ENCODE assay signal across 1 cellular context in genomic region chr17:68820825-68821481, GRCh38.
TF ChIP-seq lines count a peak whose summit lies in the region.

No MANE protein-coding gene starts in this region.

TF ChIP-seq in HepG2, 621 proteins besides CTCF, POLR2A, EP300 and RAD21 (continued from another document and continues in another):
- TF ChIP-seq GMEB2 (CRISPR knock-in tag; IDR thresholded peaks at IDR 0.05; ENCODE audit: low read depth) (no peak), ATF4 (CRISPR knock-in tag; IDR thresholded peaks at IDR 0.05) (peak in 1 of 2 experiments; percentile 61; a peak in 1 of 4 replicates), ZNF326 (CRISPR knock-in tag; IDR thresholded peaks at IDR 0.05; ENCODE audit: borderline replicate concordance) (no peak), SKIL (CRISPR knock-in tag; IDR thresholded peaks at IDR 0.05; ENCODE audit: borderline replicate concordance) (no peak), ZNF17 (CRISPR knock-in tag; IDR thresholded peaks at IDR 0.05) (no peak), ZNF597 (CRISPR knock-in tag; IDR thresholded peaks at IDR 0.05) (no peak), ZNF543 (CRISPR knock-in tag; IDR thresholded peaks at IDR 0.05) (no peak), ZFYVE20 (CRISPR knock-in tag; IDR thresholded peaks at IDR 0.05; ENCODE audit: borderline replicate concordance, low read depth) (no peak), ZNF572 (CRISPR knock-in tag; IDR thresholded peaks at IDR 0.05) (no peak), ZFP36 (IDR thresholded peaks at IDR 0.05; ENCODE audit: borderline replicate concordance, low read depth, low read length, partially characterized antibody) (no peak), CBFB (CRISPR knock-in tag; IDR thresholded peaks at IDR 0.05) (peak; percentile 67), ERF (CRISPR knock-in tag; IDR thresholded peaks at IDR 0.05) (peak; percentile 54; the same call in 1 of the 2 replicates), ZSCAN20 (CRISPR knock-in tag; IDR thresholded peaks at IDR 0.05; ENCODE audit: borderline replicate concordance) (peak; percentile 82; the same call in 1 of the 2 replicates), THAP9 (CRISPR knock-in tag; IDR thresholded peaks at IDR 0.05; ENCODE audit: borderline replicate concordance) (no peak), MED13 (CRISPR knock-in tag; IDR thresholded peaks at IDR 0.05) (peak; percentile 85), ZNF335 (CRISPR knock-in tag; IDR thresholded peaks at IDR 0.05) (no peak), ZNF773 (CRISPR knock-in tag; IDR thresholded peaks at IDR 0.05; ENCODE audit: borderline replicate concordance) (no peak), GATA4 (IDR thresholded peaks at IDR 0.05; ENCODE audit: borderline replicate concordance, low read depth) (peak; percentile 79; the same call in 1 of the 2 replicates), ZNF512B (CRISPR knock-in tag; IDR thresholded peaks at IDR 0.05; ENCODE audit: borderline replicate concordance) (peak; percentile 98; the same call in 1 of the 2 replicates), DBP (CRISPR knock-in tag; IDR thresholded peaks at IDR 0.05; ENCODE audit: not compliant biosample characterization) (no peak), CEBPZ (IDR thresholded peaks at IDR 0.05; ENCODE audit: low read length) (no peak), REST (IDR thresholded peaks at IDR 0.05; ENCODE audit: borderline replicate concordance in 1 of 2, low read depth in 1 of 2, low read length in 2 of 2) (peak in 1 of 2 experiments; percentile 55; a peak in 2 of 4 replicates), ZNF607 (CRISPR knock-in tag; IDR thresholded peaks at IDR 0.05; ENCODE audit: borderline replicate concordance) (peak; percentile 74; the same call in 1 of the 2 replicates), ZNF772 (CRISPR knock-in tag; IDR thresholded peaks at IDR 0.05) (peak; percentile 90), ZNF225 (CRISPR knock-in tag; IDR thresholded peaks at IDR 0.05) (no peak), SOX5 (CRISPR knock-in tag; IDR thresholded peaks at IDR 0.05; ENCODE audit: borderline replicate concordance) (peak; percentile 78; the same call in 1 of the 2 replicates), GATAD2A (CRISPR knock-in tag; IDR thresholded peaks at IDR 0.05) (peak; percentile 91), ZNF235 (CRISPR knock-in tag; IDR thresholded peaks at IDR 0.05; ENCODE audit: borderline replicate concordance) (no peak), HOXD1 (CRISPR knock-in tag; IDR thresholded peaks at IDR 0.05) (peak; percentile 72), TOPORS (CRISPR knock-in tag; IDR thresholded peaks at IDR 0.05) (no peak), SOX13 (IDR thresholded peaks at IDR 0.05) (peak; percentile 78), SOX13 (CRISPR knock-in tag; conservative IDR thresholded peaks at IDR 0.05 in 1 of 2, IDR thresholded peaks at IDR 0.05 in 1 of 2) (peak in 1 of 2 experiments; percentile 87; a peak in 2 of 4 replicates)
